15 cellular contexts compared by ENCODE assay signal in the genomic region with DNA sequence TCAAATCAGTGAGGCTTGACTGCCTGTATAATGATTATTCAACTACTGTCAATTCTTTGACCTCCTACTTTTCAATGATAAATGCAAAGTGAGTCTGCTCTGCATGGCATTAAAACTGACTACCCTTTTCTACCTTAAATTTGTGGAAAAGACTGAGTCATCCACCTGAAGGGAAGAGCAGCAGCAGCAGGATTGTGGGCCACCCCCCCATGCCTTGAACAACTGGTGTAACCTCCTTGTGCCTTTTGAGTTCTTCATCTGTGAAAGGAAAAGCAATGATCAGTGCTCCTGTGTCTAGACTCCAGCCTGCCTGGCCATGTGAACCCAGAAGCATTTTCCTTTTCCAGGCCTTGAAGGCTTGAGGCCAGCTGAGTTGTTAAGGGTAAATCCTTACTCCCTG.
DNase-seq lines count a peak whose midpoint lies in the region; ATAC-seq, FAIRE-seq and TF ChIP-seq lines count a peak whose summit lies in the region.
"Had no signal": no experiment of that assay in that cellular context is flagged by ENCODE, and none has a peak within 500 bp of the region (broad histone marks: within the 10 kb centered on the region; RNA-seq: fewer than 3 reads in every experiment).

No MANE protein-coding gene starts in this region.

- H3K79me1 ChIP-seq in mesendoderm (ENCODE audit: low read length): no peaks in the 10 kb centered on the region

- H3K4ac ChIP-seq in mesendoderm (ENCODE audit: low read depth, low read length): no peak overlapping the region

- H3K56ac ChIP-seq in mesendoderm (ENCODE audit: low read length): no peak overlapping the region

- ATAC-seq in foreskin keratinocyte (peak; percentile 70), GM21619 (IDR thresholded peaks at IDR 0.05; ENCODE audit: unreplicated experiment) (no peak)
- ATAC-seq: GM23338 had no signal

- H2AFZ ChIP-seq in GM23248: no peak overlapping the region
- H2AFZ ChIP-seq: GM23338 had no signal

- in situ Hi-C loops in GM23248 (cut with MboI): no loop called here

- no peak overlapping the region for H3K9ac ChIP-seq in GM23248
- H3K9ac ChIP-seq in mesendoderm (ENCODE audit: low read length): no peak overlapping the region

- H3K4me1 Mint-ChIP-seq in progenitor cell of endocrine pancreas (ENCODE audit: low read depth): peaks cover 2% of the 10 kb centered on the region
- H3K4me1 Mint-ChIP-seq: CD4-positive, CD25-positive, alpha-beta regulatory T cell; GM23338 had no signal

- H4K20me1 ChIP-seq in GM23248 (ENCODE audit: insufficient read depth): no peaks in the 10 kb centered on the region

- H3K4me2 ChIP-seq in GM23248 (ENCODE audit: unreplicated experiment): peak overlapping the region; percentile 20
- no peak overlapping the region for H3K4me2 ChIP-seq in mesendoderm (ENCODE audit: low read length)
- H3K4me2 ChIP-seq: GM23338 had no signal

- H4K5ac ChIP-seq in mesendoderm (ENCODE audit: low read length): no peak overlapping the region

- H3K27ac ChIP-seq in GM23248 (peak overlapping the region; percentile 62), foreskin keratinocyte (no peak overlapping the region), mesendoderm (ENCODE audit: low read depth, low read length) (no peak overlapping the region)

- no peaks in the 10 kb centered on the region for H3K36me3 Mint-ChIP-seq in progenitor cell of endocrine pancreas (ENCODE audit: insufficient read depth)
- H3K36me3 Mint-ChIP-seq: CD4-positive, CD25-positive, alpha-beta regulatory T cell had no signal

- H3K4me3 ChIP-seq in GM23248 (no peak overlapping the region), mesendoderm (ENCODE audit: low read length) (no peak overlapping the region)
- H3K4me3 ChIP-seq: GM23338 had no signal

- no peak overlapping the region for H3K23ac ChIP-seq in mesendoderm (ENCODE audit: low read length)

- no peak for TF ChIP-seq CTCF in foreskin keratinocyte (conservative IDR thresholded peaks at IDR 0.05)
- no peak for TF ChIP-seq CTCF in progenitor cell of endocrine pancreas (IDR thresholded peaks at IDR 0.05; ENCODE audit: unreplicated experiment)

- H3K4me1 ChIP-seq in GM23248 (ENCODE audit: insufficient read depth) (peaks cover 19% of the 10 kb centered on the region), foreskin keratinocyte (peaks cover 12% of the 10 kb centered on the region), mesendoderm (ENCODE audit: control insufficient read depth, low read depth, low read length) (no peaks in the 10 kb centered on the region)

- H2AK5ac ChIP-seq in mesendoderm (ENCODE audit: low read length): no peak overlapping the region

- H3K27me3 Mint-ChIP-seq in progenitor cell of endocrine pancreas: no peaks in the 10 kb centered on the region
- H3K27me3 Mint-ChIP-seq: CD4-positive, CD25-positive, alpha-beta regulatory T cell had no signal

- no peak overlapping the region for H3K18ac ChIP-seq in mesendoderm (ENCODE audit: low read length)

- no peak overlapping the region for H4K8ac ChIP-seq in mesendoderm (ENCODE audit: low read depth, low read length)

- H2BK120ac ChIP-seq in mesendoderm (ENCODE audit: low read depth, low read length): no peak overlapping the region

- no peaks in the 10 kb centered on the region for H3K79me2 ChIP-seq in GM23248 (ENCODE audit: insufficient read depth)
- H3K79me2 ChIP-seq in mesendoderm (ENCODE audit: control insufficient read depth, insufficient read depth, low read length): no peaks in the 10 kb centered on the region

- no peaks in the 10 kb centered on the region for H3K9me2 ChIP-seq in GM23248 (ENCODE audit: insufficient read depth)

- DNase-seq in GM23248 (no peak), RCC 7860 (ENCODE audit: low spot score) (peak; percentile 7), foreskin keratinocyte (peak in 1 of 2 donors; percentile 32), progenitor cell of endocrine pancreas (ENCODE audit: low spot score, unreplicated experiment) (no peak), mesendoderm (no peak), COR-L47 (lab: John Stamatoyannopoulos, UW) (no peak), NCI-H1417 treated with DMSO at 0.1 percent for 48 hours (lab: John Stamatoyannopoulos, UW) (no peak)
- DNase-seq: AML-193; CD4-positive, CD25-positive, alpha-beta regulatory T cell; GF-D8; NCI-H69; NK-92 treated with Interleukin-12 subunit alpha and Interleukin-12 subunit beta, amount 100 ng/mL, for 24 hours; SHP77 had no signal

- H2BK15ac ChIP-seq in mesendoderm (replicated peaks; ENCODE audit: low read depth): no peak overlapping the region

- FAIRE-seq in RCC 7860 (lab: Jason Lieb, UNC): peak; percentile 49

- no peak overlapping the region for H2BK5ac ChIP-seq in mesendoderm (ENCODE audit: low read length)

- no peaks in the 10 kb centered on the region for H3K9me3 ChIP-seq in GM23248 (ENCODE audit: low read depth)

- H3K36me3 ChIP-seq in GM23248 (ENCODE audit: low read depth) (no peaks in the 10 kb centered on the region), mesendoderm (ENCODE audit: control insufficient read depth, insufficient read depth, low read length) (no peaks in the 10 kb centered on the region)

- H3K27ac Mint-ChIP-seq in progenitor cell of endocrine pancreas: peak overlapping the region; percentile 31
- H3K27ac Mint-ChIP-seq: CD4-positive, CD25-positive, alpha-beta regulatory T cell; GM23338 had no signal

- H3K9me3 Mint-ChIP-seq in progenitor cell of endocrine pancreas (ENCODE audit: low read depth): peaks cover 10% of the 10 kb centered on the region

- H3F3A ChIP-seq in GM23248 (ENCODE audit: insufficient read depth): peaks cover 18% of the 10 kb centered on the region; the same call in 1 of the 2 replicates

- H3K27me3 ChIP-seq in GM23248 (replicated peaks; ENCODE audit: insufficient read depth) (no peaks in the 10 kb centered on the region), foreskin keratinocyte (no peaks in the 10 kb centered on the region), mesendoderm (ENCODE audit: insufficient read depth, low read length, poor library complexity) (no peaks in the 10 kb centered on the region)

- no peak overlapping the region for H3K4me3 Mint-ChIP-seq in progenitor cell of endocrine pancreas (ENCODE audit: low read depth)
- H3K4me3 Mint-ChIP-seq: CD4-positive, CD25-positive, alpha-beta regulatory T cell; GM23338 had no signal
